In the genomic region with DNA sequence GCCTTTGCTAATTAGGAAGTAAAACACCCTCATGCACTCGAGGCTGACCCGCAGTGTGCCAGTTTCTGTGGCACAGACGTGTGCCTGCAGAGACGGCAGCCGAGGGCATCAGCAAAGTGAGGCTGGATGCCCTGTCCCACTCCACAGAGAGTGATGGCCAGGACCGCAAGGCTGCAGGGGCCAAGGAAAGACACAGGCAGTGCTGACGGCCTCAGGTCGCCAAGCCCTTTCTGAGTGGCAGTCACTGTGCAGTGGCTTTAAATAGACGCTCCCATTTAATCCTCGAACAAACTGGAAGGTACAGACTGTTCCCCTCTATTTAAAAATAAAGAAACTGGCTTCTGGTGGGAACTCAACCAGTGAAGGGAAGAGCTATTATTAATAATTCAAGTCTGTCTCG, we compare ENCODE assay signal across 20 cellular contexts.
"Had no signal": no experiment of that assay in that cellular context is flagged by ENCODE, and none has a peak within 500 bp of the region (broad histone marks: within the 10 kb centered on the region; RNA-seq: fewer than 3 reads in every experiment).

No MANE protein-coding gene starts in this region.

- H3K9me3 Mint-ChIP-seq: activated naive CD8-positive, alpha-beta T cell treated with anti-CD3 and anti-CD28 coated beads, Interleukin-2, amount 10 ng/mL, durations not matched to agents 7 days and 5 days had no signal

- H3K4me3 ChIP-seq: breast epithelium had no signal

- H3K4me1 ChIP-seq: breast epithelium had no signal

- H3K27me3 Mint-ChIP-seq: activated CD4-positive, alpha-beta memory T cell treated with anti-CD3 and anti-CD28 coated beads for 36 hours; activated CD4-positive, alpha-beta T cell treated with anti-CD3 and anti-CD28 coated beads, Interleukin-2, amount 10 ng/mL, durations not matched to agents 7 days and 5 days; activated naive CD8-positive, alpha-beta T cell treated with anti-CD3 and anti-CD28 coated beads, Interleukin-2, amount 10 ng/mL, durations not matched to agents 7 days and 5 days; T-helper 17 cell had no signal

- H3K4me3 Mint-ChIP-seq: activated CD4-positive, alpha-beta memory T cell treated with anti-CD3 and anti-CD28 coated beads for 36 hours; activated CD4-positive, alpha-beta T cell treated with anti-CD3 and anti-CD28 coated beads, Interleukin-2, amount 10 ng/mL, durations not matched to agents 7 days and 5 days; activated naive CD8-positive, alpha-beta T cell treated with anti-CD3 and anti-CD28 coated beads, Interleukin-2, amount 10 ng/mL, durations not matched to agents 7 days and 5 days; activated T-cell treated with anti-CD3 and anti-CD28 coated beads, Interleukin-2, amount 50 U/mL, for 4 hours; T-helper 17 cell had no signal

- H3K27ac ChIP-seq: breast epithelium had no signal

- H3K27me3 ChIP-seq: breast epithelium had no signal

- H3K27ac Mint-ChIP-seq: activated CD4-positive, alpha-beta memory T cell treated with anti-CD3 and anti-CD28 coated beads for 36 hours; activated CD4-positive, alpha-beta T cell treated with anti-CD3 and anti-CD28 coated beads, Interleukin-2, amount 10 ng/mL, durations not matched to agents 7 days and 5 days; activated naive CD8-positive, alpha-beta T cell treated with anti-CD3 and anti-CD28 coated beads, Interleukin-2, amount 10 ng/mL, durations not matched to agents 7 days and 5 days; T-helper 17 cell had no signal

- H3K36me3 ChIP-seq: breast epithelium had no signal

- H3K4me1 Mint-ChIP-seq: activated CD4-positive, alpha-beta T cell treated with anti-CD3 and anti-CD28 coated beads, Interleukin-2, amount 10 ng/mL, durations not matched to agents 7 days and 5 days; activated naive CD8-positive, alpha-beta T cell treated with anti-CD3 and anti-CD28 coated beads, Interleukin-2, amount 10 ng/mL, durations not matched to agents 7 days and 5 days; T-helper 17 cell had no signal

- H3K36me3 Mint-ChIP-seq: activated CD4-positive, alpha-beta memory T cell treated with anti-CD3 and anti-CD28 coated beads for 36 hours; activated naive CD8-positive, alpha-beta T cell treated with anti-CD3 and anti-CD28 coated beads, Interleukin-2, amount 10 ng/mL, durations not matched to agents 7 days and 5 days had no signal

- ATAC-seq: activated T-cell treated with anti-CD3 and anti-CD28 coated beads, Interleukin-2, amount 50 U/mL, for 4 hours; PC-3; T-helper 17 cell had no signal

- DNase-seq: activated CD4-positive, alpha-beta memory T cell treated with anti-CD3 and anti-CD28 coated beads for 36 hours; activated CD4-positive, alpha-beta T cell treated with anti-CD3 and anti-CD28 coated beads, Interleukin-2, amount 10 ng/mL, durations not matched to agents 7 days and 5 days; activated CD4-positive, CD25-positive, alpha-beta regulatory T cell; activated CD8-positive, alpha-beta memory T cell treated with anti-CD3 and anti-CD28 coated beads for 24 hours; activated gamma-delta T cell; activated naive CD4-positive, alpha-beta T cell treated with anti-CD3 and anti-CD28 coated beads, Interleukin-2, amount 50 U/mL, for 16 hours; activated naive CD8-positive, alpha-beta T cell treated with anti-CD3 and anti-CD28 coated beads, Interleukin-2, amount 10 ng/mL, durations not matched to agents 7 days and 5 days; activated T-cell treated with anti-CD3 and anti-CD28 coated beads, Interleukin-2, amount 50 U/mL, for 4 hours; aorta; MM.1S; NCI-H1105 treated with DMSO at 0.1 percent for 48 hours; NCI-H1436 treated with DMSO at 0.1 percent for 48 hours; NCI-H187; NCI-H2081; NCI-H524; PC-3; SIG-M5; T-helper 17 cell; T-helper 9 cell had no signal
